Comparison of ENCODE assay signal across 8 cellular contexts in the genomic region with DNA sequence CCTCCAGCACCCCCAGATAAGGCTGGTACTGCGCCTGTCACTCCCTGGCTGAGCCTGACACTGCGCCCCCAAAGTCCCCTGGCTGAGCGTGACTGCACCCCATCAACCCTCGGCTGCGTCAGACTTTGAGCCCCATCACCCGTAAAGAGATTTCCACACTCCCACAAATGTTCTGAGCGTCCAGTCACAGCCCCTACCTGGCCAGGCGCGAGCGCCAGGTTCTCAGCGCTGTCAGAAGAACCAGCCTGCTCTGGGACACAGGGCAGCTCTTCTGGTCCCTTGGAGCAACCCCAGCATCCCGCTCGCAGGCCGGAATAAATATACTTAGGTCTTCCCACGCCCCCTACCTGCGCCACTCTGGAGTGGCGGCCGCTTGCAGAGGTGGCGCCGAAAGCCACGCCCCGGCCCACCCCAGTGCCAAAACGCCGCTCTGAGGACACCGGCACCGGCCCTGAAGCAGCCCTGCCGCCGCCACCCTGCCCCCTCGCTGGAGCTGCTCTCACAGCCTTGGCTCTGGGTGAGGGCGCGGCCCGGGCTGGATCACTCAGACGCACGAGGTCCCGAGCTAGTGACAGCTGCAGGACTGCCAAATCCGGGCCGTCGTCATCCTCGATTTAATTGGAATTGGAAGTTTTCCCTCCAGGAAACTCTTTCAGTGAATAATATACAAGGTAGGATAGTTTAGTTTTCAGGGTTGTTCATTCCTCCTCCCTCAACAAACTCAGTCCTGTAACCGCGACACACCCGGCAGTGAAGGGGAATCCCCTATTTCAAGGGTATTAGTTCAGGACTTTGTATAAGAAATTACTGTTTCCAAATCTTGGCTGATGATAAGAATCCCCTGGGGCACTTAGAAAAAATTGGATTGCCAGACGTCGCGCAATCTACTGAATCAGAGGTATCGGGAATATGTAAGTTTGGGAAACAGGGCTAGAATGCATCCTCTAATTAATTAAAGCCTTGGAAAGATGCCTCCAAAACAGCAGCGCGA. TPM values are rescaled to one million over a fixed set of nuclear protein-coding genes. Genes with fewer than 3 reads are reported as not detected.
A peak's percentile ranks its signal among the peaks of the same experiment; 100 is the strongest.
DNase-seq lines count a peak whose midpoint lies in the region; ATAC-seq and TF ChIP-seq lines count a peak whose summit lies in the region.

No MANE protein-coding gene starts in this region.

- no peak overlapping the region for H3K9ac ChIP-seq in mucosa of stomach (ENCODE audit: low read length)

- H3K4me3 ChIP-seq in epithelial cell of proximal tubule (ENCODE audit: low read depth, low read length) (peak overlapping the region; percentile 79), mucosa of stomach (ENCODE audit: low read length) (peak overlapping the region; percentile 48)

- ATAC-seq in HG02884 (IDR thresholded peaks at IDR 0.05; ENCODE audit: unreplicated experiment), result peak; percentile 27

- no peaks in the 10 kb centered on the region for H3K27me3 ChIP-seq in mucosa of stomach (ENCODE audit: control insufficient read depth, insufficient read depth, low read length)

- H3K4me1 ChIP-seq in mucosa of stomach (ENCODE audit: control insufficient read depth, insufficient read depth, low read length), result peaks cover 14% of the 10 kb centered on the region

- H3K36me3 ChIP-seq in mucosa of stomach (ENCODE audit: control insufficient read depth, insufficient read depth, low read length), result no peaks in the 10 kb centered on the region

- TF ChIP-seq CTCF in epithelial cell of proximal tubule (conservative IDR thresholded peaks at IDR 0.05; ENCODE audit: low read depth, low read length), result peak; percentile 8

- H3K9me3 ChIP-seq in mucosa of stomach (ENCODE audit: control insufficient read depth, low read length), result no peaks in the 10 kb centered on the region

- DNase-seq in NCI-H2081 (lab: John Stamatoyannopoulos, UW), result peak; percentile 64 to 78
- no peak for DNase-seq in NCI-H2081 treated with DMSO at 0.1 percent for 48 hours (lab: John Stamatoyannopoulos, UW)
- peak; percentile 37 to 85 for DNase-seq in NCI-H526 (lab: John Stamatoyannopoulos, UW)
- DNase-seq in activated CD8-positive, alpha-beta memory T cell treated with anti-CD3 and anti-CD28 coated beads, Interleukin-2, amount 50 U/mL, for 4 hours, result peak; percentile 73
- DNase-seq in epithelial cell of proximal tubule (ENCODE audit: low read depth), result no peak
- DNase-seq in stimulated activated CD8-positive, alpha-beta memory T cell treated with anti-CD3 and anti-CD28 coated beads, Interleukin-7, amount 100 ng/mL, for 4 hours (ENCODE audit: low read depth in 2 of 2), result peak; percentile 43 to 67

RNA-seq across cellular contexts. Expression of a gene that starts 1.2 kb away (rescaled TPM):
- 58.8 and 92.1 TPM in 2 replicates for total RNA-seq in epithelial cell of proximal tubule

Comparison
In these comparisons a context has a peak if more than half of its experiments do, and no peak if none do; other contexts are left out.
1. DNase-seq: peak in NCI-H2081 (2 of 2), NCI-H526 (2 of 2), activated CD8-positive, alpha-beta memory T cell treated with anti-CD3 and anti-CD28 coated beads, Interleukin-2, amount 50 U/mL, for 4 hours (single experiment) and stimulated activated CD8-positive, alpha-beta memory T cell treated with anti-CD3 and anti-CD28 coated beads, Interleukin-7, amount 100 ng/mL, for 4 hours (2 of 2); none in NCI-H2081 treated with DMSO at 0.1 percent for 48 hours (single experiment) and epithelial cell of proximal tubule (single experiment).